In genomic region chr5:3518576-3518975, GRCh38 we compare ENCODE assay signal across 7 cellular contexts.
"Had no signal": no experiment of that assay in that cellular context is flagged by ENCODE, and none has a peak within 500 bp of the region (broad histone marks: within the 10 kb centered on the region; RNA-seq: fewer than 3 reads in every experiment).

No MANE protein-coding gene starts in this region.

- DNase-seq: GM23248, GOT3, H9, HCEC 1CT, KBM-7 had no signal

- H3K27ac ChIP-seq: GM23248, HL-60 had no signal

- H3K27ac Mint-ChIP-seq: H9, IgD-negative memory B cell had no signal

- H3K4me3 ChIP-seq: GM23248 had no signal

- H3K27me3 Mint-ChIP-seq: IgD-negative memory B cell had no signal

- H3K36me3 Mint-ChIP-seq: IgD-negative memory B cell had no signal

- H3K4me3 Mint-ChIP-seq: H9, IgD-negative memory B cell had no signal

- H3K9me3 Mint-ChIP-seq: H9 had no signal
